7 cellular contexts compared by ENCODE assay signal in genomic region chr20:23889775-23890187, GRCh38. TPM values are rescaled to one million over a fixed set of nuclear protein-coding genes. Genes with fewer than 3 reads are reported as not detected.
A peak's percentile ranks its signal among the peaks of the same experiment; 100 is the strongest.
DNase-seq lines count a peak whose midpoint lies in the region; ATAC-seq, FAIRE-seq and TF ChIP-seq lines count a peak whose summit lies in the region.

No MANE protein-coding gene starts in this region.

- no peaks in the 10 kb centered on the region for H3K9me3 Mint-ChIP-seq in activated CD4-positive, alpha-beta T cell treated with anti-CD3 and anti-CD28 coated beads, Interleukin-2, amount 10 ng/mL, durations not matched to agents 7 days and 5 days

- no peak overlapping the region for H3K4me3 ChIP-seq in dorsolateral prefrontal cortex

- no peak for TF ChIP-seq POLR2A in GM12891 (IDR thresholded peaks at IDR 0.05; ENCODE audit: low read depth, low read length)

- intact Hi-C loops in dorsolateral prefrontal cortex (cut with DNase I) = no loop called here

- ATAC-seq in HG02884 (IDR thresholded peaks at IDR 0.05; ENCODE audit: unreplicated experiment) = peak; percentile 79

- TF ChIP-seq CTCF in dorsolateral prefrontal cortex (IDR thresholded peaks at IDR 0.05 in 54 of 56, conservative IDR thresholded peaks at IDR 0.05 in 2 of 56; ENCODE audit: low read depth in 1 of 56, partially characterized antibody in 56 of 56) = peak; percentile 29 to 89 (median 79)

- DNase-seq in GM12891 (ENCODE audit: insufficient read length, low spot score) (peak; percentile 17), NCI-H446 treated with DMSO at 0.1 percent for 48 hours (lab: John Stamatoyannopoulos, UW) (peak; percentile 18), dorsolateral prefrontal cortex (peak in 9 of 10 donors; percentile 33 to 80 (median 70)), medulla oblongata (ENCODE audit: extremely low spot score) (peak; percentile 66)
- DNase-seq in activated CD4-positive, alpha-beta T cell treated with anti-CD3 and anti-CD28 coated beads, Interleukin-2, amount 10 ng/mL, durations not matched to agents 7 days and 5 days = peak; percentile 85
- DNase-seq in stimulated activated CD8-positive, alpha-beta memory T cell treated with anti-CD3 and anti-CD28 coated beads, Interleukin-4, amount 100 ng/mL, for 24 hours (ENCODE audit: low read depth) = peak; percentile 40

- peaks cover 18% of the 10 kb centered on the region for H3K27me3 Mint-ChIP-seq in activated CD4-positive, alpha-beta T cell treated with anti-CD3 and anti-CD28 coated beads, Interleukin-2, amount 10 ng/mL, durations not matched to agents 7 days and 5 days

- POLR2A ChIA-PET in activated CD4-positive, alpha-beta T cell treated with anti-CD3 and anti-CD28 coated beads, Interleukin-2, amount 10 ng/mL, durations not matched to agents 7 days and 5 days (lab: Charles Lee) = no interaction called here

- H3K27ac ChIP-seq in dorsolateral prefrontal cortex = no peak overlapping the region

- peaks cover 4% of the 10 kb centered on the region for H3K4me1 Mint-ChIP-seq in activated CD4-positive, alpha-beta T cell treated with anti-CD3 and anti-CD28 coated beads, Interleukin-2, amount 10 ng/mL, durations not matched to agents 7 days and 5 days

- no peaks in the 10 kb centered on the region for H3K36me3 Mint-ChIP-seq in activated CD4-positive, alpha-beta T cell treated with anti-CD3 and anti-CD28 coated beads, Interleukin-2, amount 10 ng/mL, durations not matched to agents 7 days and 5 days (ENCODE audit: low read depth)

- H3K4me3 Mint-ChIP-seq in activated CD4-positive, alpha-beta T cell treated with anti-CD3 and anti-CD28 coated beads, Interleukin-2, amount 10 ng/mL, durations not matched to agents 7 days and 5 days = no peak overlapping the region

- peak; percentile 61 for FAIRE-seq in GM12891 (lab: Jason Lieb, UNC)

- no peak overlapping the region for H3K27ac Mint-ChIP-seq in activated CD4-positive, alpha-beta T cell treated with anti-CD3 and anti-CD28 coated beads, Interleukin-2, amount 10 ng/mL, durations not matched to agents 7 days and 5 days

- CTCF ChIA-PET in activated CD4-positive, alpha-beta T cell treated with anti-CD3 and anti-CD28 coated beads, Interleukin-2, amount 10 ng/mL, durations not matched to agents 7 days and 5 days (lab: Charles Lee) = interaction anchor here (1.0 kb wide), 1 partner anchor 39 kb away, joined by 3 read pairs; no protein-coding TSS in a partner anchor

- peaks cover 0 to 13% (median 0%) of the 10 kb centered on the region in 45 donors for H3K27me3 ChIP-seq in dorsolateral prefrontal cortex

TF ChIP-seq in GM12891, 5 proteins besides CTCF, POLR2A, EP300 and RAD21:
- TF ChIP-seq POU2F2 (IDR thresholded peaks at IDR 0.05; ENCODE audit: low read depth, low read length) = no peak
- no peak for TF ChIP-seq PAX5 (IDR thresholded peaks at IDR 0.05; ENCODE audit: insufficient read depth, low read length, severe bottlenecking)
- no peak for TF ChIP-seq TAF1 (IDR thresholded peaks at IDR 0.05; ENCODE audit: low read depth, low read length)
- no peak for TF ChIP-seq SPI1 (IDR thresholded peaks at IDR 0.05; ENCODE audit: low read depth, low read length)
- no peak for TF ChIP-seq POLR2AphosphoS5 (IDR thresholded peaks at IDR 0.05; ENCODE audit: low read depth, low read length)

RNA-seq across cellular contexts. Expression of gene CST5, which starts 10.2 kb away (rescaled TPM):
- not detected for polyA plus RNA-seq in GM12891 (2012; ENCODE audit: low read depth, missing spikeins)
- not detected for total RNA-seq in activated CD4-positive, alpha-beta T cell treated with anti-CD3 and anti-CD28 coated beads, Interleukin-2, amount 10 ng/mL, durations not matched to agents 7 days and 5 days
- total RNA-seq in dorsolateral prefrontal cortex = not detected

Comparison
In these comparisons a context has a peak if more than half of its experiments do, and no peak if none do; other contexts are left out.
1. DNase-seq: peak in every context shown above with its lines; median percentile 85 in activated CD4-positive, alpha-beta T cell treated with anti-CD3 and anti-CD28 coated beads, Interleukin-2, amount 10 ng/mL, durations not matched to agents 7 days and 5 days; 70 in dorsolateral prefrontal cortex; 66 in medulla oblongata; 40 in stimulated activated CD8-positive, alpha-beta memory T cell treated with anti-CD3 and anti-CD28 coated beads, Interleukin-4, amount 100 ng/mL, for 24 hours; 18 in NCI-H446 treated with DMSO at 0.1 percent for 48 hours; 17 in GM12891.